1 cellular context compared by ENCODE assay signal in the genomic region with DNA sequence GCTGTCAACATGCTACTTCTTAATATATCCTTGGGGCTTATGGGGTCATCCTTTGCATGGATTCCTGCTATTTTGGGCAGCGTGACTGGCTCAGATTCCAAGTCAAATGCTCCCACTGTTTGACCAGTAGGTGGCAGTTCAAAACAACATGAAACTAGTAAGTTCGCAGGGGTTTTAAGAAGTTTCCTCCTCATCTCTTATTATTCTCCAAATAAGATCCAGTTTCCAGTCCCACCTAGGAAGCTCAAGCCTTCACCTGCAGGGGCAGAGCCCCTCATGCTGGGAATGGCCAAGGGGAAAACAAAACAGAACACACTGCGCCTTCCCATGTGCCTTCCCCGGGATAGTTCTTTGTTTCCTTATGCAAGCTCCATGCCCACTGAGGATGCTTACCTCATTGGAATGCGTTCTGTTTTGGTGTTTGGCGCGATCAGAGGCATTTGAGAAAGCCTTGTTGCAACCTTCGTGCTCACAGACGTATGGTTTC.
TF ChIP-seq lines count a peak whose summit lies in the region.

No MANE protein-coding gene starts in this region.

TF ChIP-seq in WTC11, 78 proteins besides CTCF, POLR2A, EP300 and RAD21 (continued from another document):
- TF ChIP-seq, protein P1, sequence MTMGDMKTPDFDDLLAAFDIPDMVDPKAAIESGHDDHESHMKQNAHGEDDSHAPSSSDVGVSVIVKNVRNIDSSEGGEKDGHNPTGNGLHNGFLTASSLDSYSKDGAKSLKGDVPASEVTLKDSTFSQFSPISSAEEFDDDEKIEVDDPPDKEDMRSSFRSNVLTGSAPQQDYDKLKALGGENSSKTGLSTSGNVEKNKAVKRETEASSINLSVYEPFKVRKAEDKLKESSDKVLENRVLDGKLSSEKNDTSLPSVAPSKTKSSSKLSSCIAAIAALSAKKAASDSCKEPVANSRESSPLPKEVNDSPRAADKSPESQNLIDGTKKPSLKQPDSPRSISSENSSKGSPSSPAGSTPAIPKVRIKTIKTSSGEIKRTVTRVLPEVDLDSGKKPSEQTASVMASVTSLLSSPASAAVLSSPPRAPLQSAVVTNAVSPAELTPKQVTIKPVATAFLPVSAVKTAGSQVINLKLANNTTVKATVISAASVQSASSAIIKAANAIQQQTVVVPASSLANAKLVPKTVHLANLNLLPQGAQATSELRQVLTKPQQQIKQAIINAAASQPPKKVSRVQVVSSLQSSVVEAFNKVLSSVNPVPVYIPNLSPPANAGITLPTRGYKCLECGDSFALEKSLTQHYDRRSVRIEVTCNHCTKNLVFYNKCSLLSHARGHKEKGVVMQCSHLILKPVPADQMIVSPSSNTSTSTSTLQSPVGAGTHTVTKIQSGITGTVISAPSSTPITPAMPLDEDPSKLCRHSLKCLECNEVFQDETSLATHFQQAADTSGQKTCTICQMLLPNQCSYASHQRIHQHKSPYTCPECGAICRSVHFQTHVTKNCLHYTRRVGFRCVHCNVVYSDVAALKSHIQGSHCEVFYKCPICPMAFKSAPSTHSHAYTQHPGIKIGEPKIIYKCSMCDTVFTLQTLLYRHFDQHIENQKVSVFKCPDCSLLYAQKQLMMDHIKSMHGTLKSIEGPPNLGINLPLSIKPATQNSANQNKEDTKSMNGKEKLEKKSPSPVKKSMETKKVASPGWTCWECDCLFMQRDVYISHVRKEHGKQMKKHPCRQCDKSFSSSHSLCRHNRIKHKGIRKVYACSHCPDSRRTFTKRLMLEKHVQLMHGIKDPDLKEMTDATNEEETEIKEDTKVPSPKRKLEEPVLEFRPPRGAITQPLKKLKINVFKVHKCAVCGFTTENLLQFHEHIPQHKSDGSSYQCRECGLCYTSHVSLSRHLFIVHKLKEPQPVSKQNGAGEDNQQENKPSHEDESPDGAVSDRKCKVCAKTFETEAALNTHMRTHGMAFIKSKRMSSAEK (CRISPR knock-in tag; IDR thresholded peaks at IDR 0.05; ENCODE audit: borderline replicate concordance) = no peak
- TF ChIP-seq, protein P2, sequence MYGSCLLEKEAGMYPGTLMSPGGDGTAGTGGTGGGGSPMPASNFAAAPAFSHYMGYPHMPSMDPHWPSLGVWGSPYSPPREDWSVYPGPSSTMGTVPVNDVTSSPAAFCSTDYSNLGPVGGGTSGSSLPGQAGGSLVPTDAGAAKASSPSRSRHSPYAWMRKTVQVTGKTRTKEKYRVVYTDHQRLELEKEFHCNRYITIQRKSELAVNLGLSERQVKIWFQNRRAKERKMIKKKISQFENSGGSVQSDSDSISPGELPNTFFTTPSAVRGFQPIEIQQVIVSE (CRISPR knock-in tag; IDR thresholded peaks at IDR 0.05; ENCODE audit: borderline replicate concordance) = no peak
- TF ChIP-seq, protein P3, sequence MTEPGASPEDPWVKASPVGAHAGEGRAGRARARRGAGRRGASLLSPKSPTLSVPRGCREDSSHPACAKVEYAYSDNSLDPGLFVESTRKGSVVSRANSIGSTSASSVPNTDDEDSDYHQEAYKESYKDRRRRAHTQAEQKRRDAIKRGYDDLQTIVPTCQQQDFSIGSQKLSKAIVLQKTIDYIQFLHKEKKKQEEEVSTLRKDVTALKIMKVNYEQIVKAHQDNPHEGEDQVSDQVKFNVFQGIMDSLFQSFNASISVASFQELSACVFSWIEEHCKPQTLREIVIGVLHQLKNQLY (CRISPR knock-in tag; IDR thresholded peaks at IDR 0.05) = no peak
- TF ChIP-seq ZNF423 (CRISPR knock-in tag; IDR thresholded peaks at IDR 0.05) (no peak), CREB1 (CRISPR knock-in tag; IDR thresholded peaks at IDR 0.05) (no peak), ZNF263 (CRISPR knock-in tag; IDR thresholded peaks at IDR 0.05; ENCODE audit: low read depth) (no peak), ZNF138 (CRISPR knock-in tag; conservative IDR thresholded peaks at IDR 0.05) (no peak), GABPB1 (CRISPR knock-in tag; IDR thresholded peaks at IDR 0.05) (no peak), ZBTB21 (CRISPR knock-in tag; IDR thresholded peaks at IDR 0.05; ENCODE audit: borderline replicate concordance) (no peak), FOXP1 (CRISPR knock-in tag; IDR thresholded peaks at IDR 0.05; ENCODE audit: borderline replicate concordance) (no peak), KAT7 (CRISPR knock-in tag; IDR thresholded peaks at IDR 0.05; ENCODE audit: borderline replicate concordance) (no peak), ZNF416 (CRISPR knock-in tag; IDR thresholded peaks at IDR 0.05) (no peak), FOXJ3 (CRISPR knock-in tag; IDR thresholded peaks at IDR 0.05; ENCODE audit: borderline replicate concordance) (no peak)
- TF ChIP-seq, protein P4, sequence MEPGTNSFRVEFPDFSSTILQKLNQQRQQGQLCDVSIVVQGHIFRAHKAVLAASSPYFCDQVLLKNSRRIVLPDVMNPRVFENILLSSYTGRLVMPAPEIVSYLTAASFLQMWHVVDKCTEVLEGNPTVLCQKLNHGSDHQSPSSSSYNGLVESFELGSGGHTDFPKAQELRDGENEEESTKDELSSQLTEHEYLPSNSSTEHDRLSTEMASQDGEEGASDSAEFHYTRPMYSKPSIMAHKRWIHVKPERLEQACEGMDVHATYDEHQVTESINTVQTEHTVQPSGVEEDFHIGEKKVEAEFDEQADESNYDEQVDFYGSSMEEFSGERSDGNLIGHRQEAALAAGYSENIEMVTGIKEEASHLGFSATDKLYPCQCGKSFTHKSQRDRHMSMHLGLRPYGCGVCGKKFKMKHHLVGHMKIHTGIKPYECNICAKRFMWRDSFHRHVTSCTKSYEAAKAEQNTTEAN (CRISPR knock-in tag; IDR thresholded peaks at IDR 0.05) = no peak
- TF ChIP-seq, protein P5, sequence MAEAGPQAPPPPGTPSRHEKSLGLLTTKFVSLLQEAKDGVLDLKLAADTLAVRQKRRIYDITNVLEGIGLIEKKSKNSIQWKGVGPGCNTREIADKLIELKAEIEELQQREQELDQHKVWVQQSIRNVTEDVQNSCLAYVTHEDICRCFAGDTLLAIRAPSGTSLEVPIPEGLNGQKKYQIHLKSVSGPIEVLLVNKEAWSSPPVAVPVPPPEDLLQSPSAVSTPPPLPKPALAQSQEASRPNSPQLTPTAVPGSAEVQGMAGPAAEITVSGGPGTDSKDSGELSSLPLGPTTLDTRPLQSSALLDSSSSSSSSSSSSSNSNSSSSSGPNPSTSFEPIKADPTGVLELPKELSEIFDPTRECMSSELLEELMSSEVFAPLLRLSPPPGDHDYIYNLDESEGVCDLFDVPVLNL (CRISPR knock-in tag; IDR thresholded peaks at IDR 0.05; ENCODE audit: borderline replicate concordance, low read depth) = no peak
- TF ChIP-seq, protein P6, sequence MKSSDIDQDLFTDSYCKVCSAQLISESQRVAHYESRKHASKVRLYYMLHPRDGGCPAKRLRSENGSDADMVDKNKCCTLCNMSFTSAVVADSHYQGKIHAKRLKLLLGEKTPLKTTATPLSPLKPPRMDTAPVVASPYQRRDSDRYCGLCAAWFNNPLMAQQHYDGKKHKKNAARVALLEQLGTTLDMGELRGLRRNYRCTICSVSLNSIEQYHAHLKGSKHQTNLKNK (CRISPR knock-in tag; IDR thresholded peaks at IDR 0.05) = no peak
- TF ChIP-seq, protein P7, sequence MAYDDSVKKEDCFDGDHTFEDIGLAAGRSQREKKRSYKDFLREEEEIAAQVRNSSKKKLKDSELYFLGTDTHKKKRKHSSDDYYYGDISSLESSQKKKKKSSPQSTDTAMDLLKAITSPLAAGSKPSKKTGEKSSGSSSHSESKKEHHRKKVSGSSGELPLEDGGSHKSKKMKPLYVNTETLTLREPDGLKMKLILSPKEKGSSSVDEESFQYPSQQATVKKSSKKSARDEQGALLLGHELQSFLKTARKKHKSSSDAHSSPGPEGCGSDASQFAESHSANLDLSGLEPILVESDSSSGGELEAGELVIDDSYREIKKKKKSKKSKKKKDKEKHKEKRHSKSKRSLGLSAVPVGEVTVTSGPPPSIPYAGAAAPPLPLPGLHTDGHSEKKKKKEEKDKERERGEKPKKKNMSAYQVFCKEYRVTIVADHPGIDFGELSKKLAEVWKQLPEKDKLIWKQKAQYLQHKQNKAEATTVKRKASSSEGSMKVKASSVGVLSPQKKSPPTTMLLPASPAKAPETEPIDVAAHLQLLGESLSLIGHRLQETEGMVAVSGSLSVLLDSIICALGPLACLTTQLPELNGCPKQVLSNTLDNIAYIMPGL (CRISPR knock-in tag; IDR thresholded peaks at IDR 0.05) = no peak
- TF ChIP-seq, protein P8, sequence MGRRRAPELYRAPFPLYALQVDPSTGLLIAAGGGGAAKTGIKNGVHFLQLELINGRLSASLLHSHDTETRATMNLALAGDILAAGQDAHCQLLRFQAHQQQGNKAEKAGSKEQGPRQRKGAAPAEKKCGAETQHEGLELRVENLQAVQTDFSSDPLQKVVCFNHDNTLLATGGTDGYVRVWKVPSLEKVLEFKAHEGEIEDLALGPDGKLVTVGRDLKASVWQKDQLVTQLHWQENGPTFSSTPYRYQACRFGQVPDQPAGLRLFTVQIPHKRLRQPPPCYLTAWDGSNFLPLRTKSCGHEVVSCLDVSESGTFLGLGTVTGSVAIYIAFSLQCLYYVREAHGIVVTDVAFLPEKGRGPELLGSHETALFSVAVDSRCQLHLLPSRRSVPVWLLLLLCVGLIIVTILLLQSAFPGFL (CRISPR knock-in tag; IDR thresholded peaks at IDR 0.05; ENCODE audit: borderline replicate concordance) = no peak
TF ChIP-seq in WTC11: peak in this region for 0.
